In the genomic region with DNA sequence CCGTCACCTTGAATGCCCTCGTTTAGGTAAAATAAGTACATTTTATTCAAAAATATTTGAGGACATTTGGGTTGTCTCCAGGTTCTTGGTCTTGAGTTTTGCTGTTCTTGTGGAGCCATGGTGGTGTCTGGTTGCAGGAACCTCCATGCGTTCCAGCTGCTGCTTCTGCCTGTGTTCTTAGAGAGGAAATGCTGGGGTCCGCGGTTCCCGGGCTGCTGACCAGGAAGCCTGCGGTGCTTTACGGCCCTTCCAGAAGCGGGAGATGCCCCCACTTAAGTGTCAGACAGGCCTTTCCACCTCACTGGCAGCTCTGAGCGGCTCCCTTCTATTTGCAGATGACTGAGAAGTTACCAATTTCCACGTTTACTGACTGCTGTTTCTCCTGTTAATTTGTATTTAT, we compare ENCODE assay signal across 15 cellular contexts.
DNase-seq lines count a peak whose midpoint lies in the region; ATAC-seq and TF ChIP-seq lines count a peak whose summit lies in the region.
"Had no signal": no experiment of that assay in that cellular context is flagged by ENCODE, and none has a peak within 500 bp of the region (broad histone marks: within the 10 kb centered on the region; RNA-seq: fewer than 3 reads in every experiment).

No MANE protein-coding gene starts in this region.

- WGBS in esophagus squamous epithelium, 2 donors = 71 to 77% methylated on average over 8 to 11 of the region's 11 CpGs
- 46% methylated on average over 11 of the region's 11 CpGs for WGBS in prostate gland

- no peak overlapping the region for H3K4me3 Mint-ChIP-seq in stimulated activated effector memory CD8-positive, alpha-beta T cell treated with anti-CD3 and anti-CD28 coated beads, Interleukin-12 subunit alpha, Interleukin-12 subunit beta, amount 100 ng/mL, for 72 hours
- H3K4me3 Mint-ChIP-seq: activated CD4-positive, alpha-beta T cell treated with anti-CD3 and anti-CD28 coated beads for 36 hours; neural progenitor cell had no signal

- peaks cover 0 to 16% (median 0%) of the 10 kb centered on the region in 3 donors for H3K36me3 ChIP-seq in esophagus squamous epithelium
- H3K36me3 ChIP-seq in prostate gland = no peaks in the 10 kb centered on the region
- H3K36me3 ChIP-seq: neural progenitor cell, uterus had no signal

- ATAC-seq in HG03565 (IDR thresholded peaks at IDR 0.05; ENCODE audit: unreplicated experiment) (no peak), GM18519 (IDR thresholded peaks at IDR 0.05; ENCODE audit: low FRiP score, unreplicated experiment) (no peak)
- no peak for ATAC-seq in stimulated activated effector memory CD8-positive, alpha-beta T cell treated with anti-CD3 and anti-CD28 coated beads, Interleukin-12 subunit alpha, Interleukin-12 subunit beta, amount 100 ng/mL, for 72 hours
- ATAC-seq: activated CD4-positive, alpha-beta T cell treated with anti-CD3 and anti-CD28 coated beads for 36 hours had no signal

- peaks cover 24% of the 10 kb centered on the region for H3K4me1 Mint-ChIP-seq in stimulated activated effector memory CD8-positive, alpha-beta T cell treated with anti-CD3 and anti-CD28 coated beads, Interleukin-12 subunit alpha, Interleukin-12 subunit beta, amount 100 ng/mL, for 72 hours

- TF ChIP-seq CTCF in esophagus squamous epithelium (IDR thresholded peaks at IDR 0.05) = no peak
- no peak for TF ChIP-seq CTCF in prostate gland (IDR thresholded peaks at IDR 0.05)

- intact Hi-C loops in esophagus squamous epithelium (cut with DNase I) (loop anchor here (10.0 kb wide), 1 partner anchor 64 kb away; a partner anchor contains a TSS), prostate gland (cut with DNase I) (loop anchor here (5.0 kb wide), 1 partner anchor 703 kb away; no protein-coding TSS in a partner anchor)

- H3K27ac Mint-ChIP-seq in stimulated activated effector memory CD8-positive, alpha-beta T cell treated with anti-CD3 and anti-CD28 coated beads, Interleukin-12 subunit alpha, Interleukin-12 subunit beta, amount 100 ng/mL, for 72 hours = no peak overlapping the region
- H3K27ac Mint-ChIP-seq: activated CD4-positive, alpha-beta T cell treated with anti-CD3 and anti-CD28 coated beads for 36 hours; neural progenitor cell had no signal

- H3K27ac ChIP-seq in esophagus squamous epithelium (peak overlapping the region in 3 of 4 donors; percentile 39 to 83 (median 73)), prostate gland (peak overlapping the region; percentile 62 to 71)
- H3K27ac ChIP-seq: KMS-11, neural progenitor cell had no signal

- H3K36me3 Mint-ChIP-seq in stimulated activated effector memory CD8-positive, alpha-beta T cell treated with anti-CD3 and anti-CD28 coated beads, Interleukin-12 subunit alpha, Interleukin-12 subunit beta, amount 100 ng/mL, for 72 hours = no peaks in the 10 kb centered on the region
- H3K36me3 Mint-ChIP-seq: neural progenitor cell had no signal

- no peaks in the 10 kb centered on the region for H3K9me3 ChIP-seq in esophagus squamous epithelium
- H3K9me3 ChIP-seq in prostate gland = no peaks in the 10 kb centered on the region
- H3K9me3 ChIP-seq: uterus had no signal

- H3K4me1 ChIP-seq in esophagus squamous epithelium (peaks cover 33 to 87% (median 62%) of the 10 kb centered on the region in 3 donors), prostate gland (replicated peaks) (peaks cover 29% of the 10 kb centered on the region)
- H3K4me1 ChIP-seq: neural progenitor cell had no signal

- DNase-seq in COLO668 (lab: John Stamatoyannopoulos, UW; ENCODE audit: unreplicated experiment) = peak; percentile 22
- peak; percentile 45 for DNase-seq in NCI-H510A treated with DMSO at 0.1 percent for 48 hours (lab: John Stamatoyannopoulos, UW)
- no peak for DNase-seq in esophagus squamous epithelium (lab: John Stamatoyannopoulos, UW)
- DNase-seq in prostate gland (ENCODE audit: low spot score) = no peak
- DNase-seq in middle frontal gyrus (ENCODE audit: extremely low spot score, low spot score) = no peak
- no peak for DNase-seq in stimulated activated effector memory CD8-positive, alpha-beta T cell treated with anti-CD3 and anti-CD28 coated beads, Interleukin-12 subunit alpha, Interleukin-12 subunit beta, amount 100 ng/mL, for 72 hours (ENCODE audit: low spot score in 2 of 2)
- DNase-seq: activated CD4-positive, alpha-beta T cell treated with anti-CD3 and anti-CD28 coated beads for 36 hours; activated CD8-positive, alpha-beta memory T cell treated with anti-CD3 and anti-CD28 coated beads, Interleukin-2, amount 50 U/mL, for 48 hours; activated naive CD4-positive, alpha-beta T cell treated with Interleukin-2 at 50 U/mL for 16 hours; effector CD8-positive, alpha-beta T cell; uterus had no signal

- no peak for TF ChIP-seq POLR2A in esophagus squamous epithelium (IDR thresholded peaks at IDR 0.05)
- TF ChIP-seq POLR2A in prostate gland (IDR thresholded peaks at IDR 0.05) = no peak

- H3K4me3 ChIP-seq in esophagus squamous epithelium (no peak overlapping the region), prostate gland (no peak overlapping the region)
- H3K4me3 ChIP-seq: neural progenitor cell, uterus had no signal

- H3K9me3 Mint-ChIP-seq in stimulated activated effector memory CD8-positive, alpha-beta T cell treated with anti-CD3 and anti-CD28 coated beads, Interleukin-12 subunit alpha, Interleukin-12 subunit beta, amount 100 ng/mL, for 72 hours = no peaks in the 10 kb centered on the region
- H3K9me3 Mint-ChIP-seq: neural progenitor cell had no signal

- H3K27me3 ChIP-seq in esophagus squamous epithelium = no peaks in the 10 kb centered on the region
- no peaks in the 10 kb centered on the region for H3K27me3 ChIP-seq in prostate gland (replicated peaks; ENCODE audit: insufficient read depth)
- H3K27me3 ChIP-seq: neural progenitor cell, uterus had no signal

Comparison
In these comparisons a context has a peak if more than half of its experiments do, and no peak if none do; other contexts are left out.
1. DNase-seq: peak in COLO668 (single experiment) and NCI-H510A treated with DMSO at 0.1 percent for 48 hours (single experiment); none in esophagus squamous epithelium (single experiment), prostate gland (single experiment), middle frontal gyrus (single experiment) and stimulated activated effector memory CD8-positive, alpha-beta T cell treated with anti-CD3 and anti-CD28 coated beads, Interleukin-12 subunit alpha, Interleukin-12 subunit beta, amount 100 ng/mL, for 72 hours (0 of 2).